8 cellular contexts compared by ENCODE assay signal in the genomic region with DNA sequence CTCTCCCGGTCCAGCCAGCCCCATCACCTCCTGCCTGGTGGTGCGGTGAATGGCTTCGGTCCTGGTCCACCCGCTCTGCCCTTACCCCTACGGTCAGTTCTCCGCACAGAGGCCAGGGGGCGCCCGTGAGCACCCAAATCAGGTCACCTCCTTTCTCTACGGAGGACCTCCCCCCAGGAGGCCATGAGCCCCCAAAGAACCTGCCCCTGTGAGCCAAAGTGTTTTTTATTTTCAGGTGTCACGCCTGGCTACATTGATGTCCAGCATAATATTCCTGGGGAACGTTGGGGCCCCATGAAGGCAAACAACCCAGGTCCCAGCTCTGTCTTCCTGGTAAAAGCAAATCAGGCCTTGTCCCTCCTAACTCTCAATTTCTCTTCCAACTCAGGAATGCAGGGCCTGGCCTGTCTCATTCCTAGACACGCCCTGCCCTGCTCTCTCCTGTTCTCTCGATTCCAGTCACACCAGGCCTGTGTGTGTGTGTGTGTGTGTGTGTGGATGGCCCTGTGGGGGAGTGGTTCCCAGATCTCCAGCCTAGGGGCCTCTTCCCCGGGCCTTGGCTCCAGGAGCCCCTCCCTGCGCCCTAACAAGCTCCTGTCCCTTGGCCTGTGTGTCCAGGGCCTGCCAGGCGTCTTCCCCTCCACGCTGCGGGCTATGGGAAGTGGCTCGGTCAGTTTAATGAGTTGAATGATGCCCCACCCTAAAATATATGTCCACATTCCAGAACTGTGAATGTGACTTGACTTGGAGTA. TPM values are rescaled to one million over a fixed set of nuclear protein-coding genes. Genes with fewer than 3 reads are reported as not detected.
DNase-seq lines count a peak whose midpoint lies in the region; ATAC-seq and TF ChIP-seq lines count a peak whose summit lies in the region.

No MANE protein-coding gene starts in this region.

- no peaks in the 10 kb centered on the region for H3K36me3 Mint-ChIP-seq in CD4-positive, alpha-beta T cell (ENCODE audit: low read depth)
- H3K36me3 Mint-ChIP-seq in T-helper 2 cell treated with Interferon-gamma antibody and Interleukin-4, amounts not matched to agents 5 μg/mL and 100 μg/mL, for 36 hours (ENCODE audit: low read depth): no peaks in the 10 kb centered on the region

- peaks cover 70% of the 10 kb centered on the region for H3K4me1 Mint-ChIP-seq in CD4-positive, alpha-beta T cell (ENCODE audit: low read depth)
- peaks cover 33% of the 10 kb centered on the region for H3K4me1 Mint-ChIP-seq in T-helper 2 cell treated with Interferon-gamma antibody and Interleukin-4, amounts not matched to agents 5 μg/mL and 100 μg/mL, for 36 hours (ENCODE audit: low read depth)

- peak overlapping the region; percentile 68 for H3K27ac ChIP-seq in CD4-positive, alpha-beta T cell (ENCODE audit: low read depth, low read length)

- H3K4me3 Mint-ChIP-seq in CD4-positive, alpha-beta T cell: peak overlapping the region; percentile 66
- H3K4me3 Mint-ChIP-seq in T-helper 2 cell treated with Interferon-gamma antibody and Interleukin-4, amounts not matched to agents 5 μg/mL and 100 μg/mL, for 36 hours: no peak overlapping the region

- peak overlapping the region; percentile 96 for H3K27ac Mint-ChIP-seq in CD4-positive, alpha-beta T cell
- H3K27ac Mint-ChIP-seq in T-helper 2 cell treated with Interferon-gamma antibody and Interleukin-4, amounts not matched to agents 5 μg/mL and 100 μg/mL, for 36 hours: peak overlapping the region; percentile 90

- CTCF ChIA-PET in CD4-positive, alpha-beta T cell (lab: Charles Lee): interaction anchor here (0.7 to 3.9 kb wide), 7 partner anchors 10 to 370 kb away, joined by 3 to 29 read pairs (median 7); a partner anchor contains a TSS

- no peaks in the 10 kb centered on the region for H3K9me3 ChIP-seq in CD4-positive, alpha-beta T cell (ENCODE audit: control insufficient read depth, low read length)

- H3K27me3 Mint-ChIP-seq in CD4-positive, alpha-beta T cell: no peaks in the 10 kb centered on the region
- peaks cover 6% of the 10 kb centered on the region for H3K27me3 Mint-ChIP-seq in T-helper 2 cell treated with Interferon-gamma antibody and Interleukin-4, amounts not matched to agents 5 μg/mL and 100 μg/mL, for 36 hours (ENCODE audit: low read depth)

- POLR2A ChIA-PET in CD4-positive, alpha-beta T cell (lab: Charles Lee): interaction anchor here (1.4 to 10.0 kb wide), 10 partner anchors 8 to 414 kb away, joined by 3 to 430 read pairs (median 11); a partner anchor contains a TSS

- peak; percentile 85 for TF ChIP-seq CTCF in CD4-positive, alpha-beta T cell (IDR thresholded peaks at IDR 0.05)

- peak; percentile 42 for ATAC-seq in CD4-positive, alpha-beta T cell (ENCODE audit: poor library complexity)
- ATAC-seq in HG02938 (IDR thresholded peaks at IDR 0.05; ENCODE audit: unreplicated experiment): no peak

- peak; percentile 63 to 81 (median 68) for DNase-seq in CD4-positive, alpha-beta T cell
- DNase-seq in HPDE6-E6E7 (ENCODE audit: extremely low spot score) (peak; percentile 75), amniotic stem cell (lab: John Stamatoyannopoulos, UW) (peak; percentile 34), iris pigment epithelial cell (ENCODE audit: low read depth) (peak; percentile 77), NCI-H2029 (lab: John Stamatoyannopoulos, UW) (no peak)
- DNase-seq in T-helper 2 cell treated with Interferon-gamma antibody and Interleukin-4, amounts not matched to agents 5 μg/mL and 100 μg/mL, for 36 hours (ENCODE audit: low spot score): peak; percentile 58
- peak; percentile 57 to 66 for DNase-seq in stimulated activated CD4-positive, alpha-beta T cell treated with anti-CD3 and anti-CD28 coated beads, Interleukin-4, amount 100 ng/mL, for 4 hours

- H3K9me3 Mint-ChIP-seq in CD4-positive, alpha-beta T cell: no peaks in the 10 kb centered on the region
- H3K9me3 Mint-ChIP-seq in T-helper 2 cell treated with Interferon-gamma antibody and Interleukin-4, amounts not matched to agents 5 μg/mL and 100 μg/mL, for 36 hours: no peaks in the 10 kb centered on the region

- intact Hi-C loops in CD4-positive, alpha-beta T cell (cut with DNase I, micrococcal nuclease): loop anchor here (1.0 to 2.0 kb wide), 3 partner anchors 17 to 46 kb away; a partner anchor contains a TSS

- H3K27me3 ChIP-seq in CD4-positive, alpha-beta T cell (ENCODE audit: control insufficient read depth, insufficient read depth, low read length): no peaks in the 10 kb centered on the region

RNA-seq across cellular contexts. Expression of a gene that starts 9.7 kb away (rescaled TPM):
- total RNA-seq in CD4-positive, alpha-beta T cell: 10 to 100 TPM; 17.8 to 21.0 TPM

RNA-seq across cellular contexts. Expression of a gene that starts 12.5 kb away (rescaled TPM):
- total RNA-seq in CD4-positive, alpha-beta T cell: 100 to 1,000 TPM; 666 to 672 TPM

RNA-seq across cellular contexts. Expression of a gene that starts 23.7 kb away (rescaled TPM):
- 100 to 1,000 TPM; 217 to 232 TPM for total RNA-seq in CD4-positive, alpha-beta T cell

RNA-seq across cellular contexts. Expression of a gene that starts 30.5 kb away (rescaled TPM):
- not detected for total RNA-seq in CD4-positive, alpha-beta T cell
